In the genomic region with DNA sequence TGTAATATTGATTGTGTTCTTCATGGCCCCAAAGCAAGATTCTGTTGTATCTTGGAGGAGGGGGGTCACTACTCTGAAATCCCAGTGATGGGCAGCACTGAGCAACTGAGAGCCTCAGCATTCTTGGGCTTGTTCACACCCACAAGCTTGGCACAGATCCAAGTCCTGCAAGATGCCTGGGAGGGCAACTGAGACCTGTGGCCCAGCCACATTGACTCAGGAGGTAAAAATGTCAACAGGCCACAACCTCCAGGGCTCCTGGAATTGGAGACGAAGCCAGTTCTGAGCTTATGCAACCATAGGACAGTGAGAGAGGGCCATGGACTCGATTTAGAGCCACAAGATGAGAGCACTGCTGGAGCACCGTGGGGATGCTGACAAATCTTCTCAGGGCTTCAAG, we compare ENCODE assay signal across 16 cellular contexts. TPM values are rescaled to one million over a fixed set of nuclear protein-coding genes. Genes with fewer than 3 reads are reported as not detected.
DNase-seq lines count a peak whose midpoint lies in the region; ATAC-seq, FAIRE-seq and TF ChIP-seq lines count a peak whose summit lies in the region.
"Had no signal": no experiment of that assay in that cellular context is flagged by ENCODE, and none has a peak within 500 bp of the region (broad histone marks: within the 10 kb centered on the region; RNA-seq: fewer than 3 reads in every experiment).

No MANE protein-coding gene starts in this region.

- TF ChIP-seq POLR2A in A549 (IDR thresholded peaks at IDR 0.05; ENCODE audit: low read length), result no peak

- H3K9me3 ChIP-seq in A549 (no peaks in the 10 kb centered on the region), HEK293 (ENCODE audit: control insufficient read depth, insufficient read depth, low read depth, low read length) (no peaks in the 10 kb centered on the region), OCI-LY7 (ENCODE audit: low read length) (no peaks in the 10 kb centered on the region)

- TF ChIP-seq RAD21 in A549 (conservative IDR thresholded peaks at IDR 0.05 in 1 of 2, IDR thresholded peaks at IDR 0.05 in 1 of 2), result no peak

- H3K36me3 Mint-ChIP-seq in activated naive CD4-positive, alpha-beta T cell treated with anti-CD3 and anti-CD28 coated beads, Interleukin-2, amount 50 U/mL, for 72 hours, result peaks cover 26 to 36% of the 10 kb centered on the region in 2 donors
- H3K36me3 Mint-ChIP-seq: CD4-positive, CD25-positive, alpha-beta regulatory T cell had no signal

- H3K79me2 ChIP-seq in OCI-LY7 (ENCODE audit: insufficient read depth, low read depth, low read length), result no peaks in the 10 kb centered on the region

- WGBS in A549 (ENCODE audit: missing lambda C conversion rate), result 57% methylated on average over 3 of the region's 3 CpGs

- peaks cover 0 to 8% of the 10 kb centered on the region in 2 experiments; a peak in 1 of 3 replicates for H3K36me3 ChIP-seq in HEK293 (ENCODE audit: control insufficient read depth in 2 of 2, insufficient read depth in 1 of 2, low read length in 2 of 2)
- no peaks in the 10 kb centered on the region for H3K36me3 ChIP-seq in OCI-LY7 (ENCODE audit: insufficient read depth, low read length)

- no peak for FAIRE-seq in A549 (lab: Jason Lieb, UNC)
- FAIRE-seq: GM18507 had no signal

- H3K27ac ChIP-seq in A549 (no peak overlapping the region), HEK293 (ENCODE audit: extremely low read depth, low read depth, low read length) (no peak overlapping the region), OCI-LY7 (ENCODE audit: low read depth, low read length, poor library complexity, severe bottlenecking) (no peak overlapping the region)
- H3K27ac ChIP-seq: HL-60, parathyroid adenoma had no signal

- ATAC-seq in A549 (peak in 1 of 2 experiments; percentile 4; a peak in 1 of 6 replicates), HG02763 (IDR thresholded peaks at IDR 0.05; ENCODE audit: unreplicated experiment) (no peak)
- ATAC-seq in activated naive CD4-positive, alpha-beta T cell treated with anti-CD3 and anti-CD28 coated beads, Interleukin-2, amount 50 U/mL, for 72 hours, result no peak
- ATAC-seq: activated T-cell treated with anti-CD3 and anti-CD28 coated beads, Interleukin-2, amount 50 U/mL, for 4 hours had no signal

- H3K4me3 ChIP-seq in A549 (no peak overlapping the region), HEK293 (ENCODE audit: low read depth, low read length) (no peak overlapping the region), WI38 (ENCODE audit: low read depth, low read length) (no peak overlapping the region), OCI-LY7 (ENCODE audit: low read depth, low read length, poor library complexity, severe bottlenecking) (no peak overlapping the region)

- no peak overlapping the region for H2AFZ ChIP-seq in OCI-LY7 (ENCODE audit: low read length)
- H2AFZ ChIP-seq: parathyroid adenoma had no signal

- H3K4me1 ChIP-seq in A549, result peaks cover 23% of the 10 kb centered on the region
- peaks cover 4% of the 10 kb centered on the region; the same call in 1 of the 2 replicates for H3K4me1 ChIP-seq in HEK293 (ENCODE audit: control insufficient read depth, insufficient read depth, low read length)
- H3K4me1 ChIP-seq in OCI-LY7 (ENCODE audit: insufficient read depth, low read length, poor library complexity, severe bottlenecking), result no peaks in the 10 kb centered on the region

- no peaks in the 10 kb centered on the region for H4K20me1 ChIP-seq in OCI-LY7 (ENCODE audit: insufficient read depth, low read length)

- no peak overlapping the region for H3K27ac Mint-ChIP-seq in activated naive CD4-positive, alpha-beta T cell treated with anti-CD3 and anti-CD28 coated beads, Interleukin-2, amount 50 U/mL, for 72 hours
- H3K27ac Mint-ChIP-seq: CD4-positive, CD25-positive, alpha-beta regulatory T cell had no signal

- DNase-seq in A549 (ENCODE audit: low read depth in 1 of 2, low spot score in 1 of 2), result peak; percentile 47 to 69
- DNase-seq in hepatic stellate cell (ENCODE audit: low spot score), result peak; percentile 68
- no peak for DNase-seq in OCI-LY7 (ENCODE audit: low spot score)
- no peak for DNase-seq in NCI-H510A treated with DMSO at 0.1 percent for 48 hours (lab: John Stamatoyannopoulos, UW)
- DNase-seq in activated naive CD4-positive, alpha-beta T cell treated with anti-CD3 and anti-CD28 coated beads, Interleukin-2, amount 50 U/mL, for 72 hours (ENCODE audit: low spot score in 2 of 2), result no peak
- DNase-seq: activated T-cell treated with anti-CD3 and anti-CD28 coated beads, Interleukin-2, amount 50 U/mL, for 4 hours; CD4-positive, CD25-positive, alpha-beta regulatory T cell; GOT3; NCI-H2171 treated with DMSO at 0.1 percent for 48 hours; T-helper 2 cell had no signal

- no TSS peak for BruUV-seq in OCI-LY7 (replicated peaks; lab: Mats Ljungman, UMichigan)

- CTCF ChIA-PET in A549 (lab: Yijun Ruan, JAX) (interaction anchor here (1.3 kb wide), 1 partner anchor 11 kb away, joined by 3 read pairs; no protein-coding TSS in a partner anchor), HEK293 (lab: Yijun Ruan, JAX) (interaction anchor here (0.7 kb wide), 1 partner anchor 72 kb away, joined by 3 read pairs; no protein-coding TSS in a partner anchor), OCI-LY7 (lab: Charles Lee; ENCODE audit: unreplicated experiment) (interaction anchor here (0.5 kb wide), 1 partner anchor 102 kb away, joined by 3 read pairs; no protein-coding TSS in a partner anchor)

- no peak for TF ChIP-seq CTCF in A549 (IDR thresholded peaks at IDR 0.05)
- TF ChIP-seq CTCF in HEK293 (tag by site-specific recombination; IDR thresholded peaks at IDR 0.05), result no peak
- peak; percentile 39 for TF ChIP-seq CTCF in WI38 (IDR thresholded peaks at IDR 0.05; ENCODE audit: low read depth, low read length)
- TF ChIP-seq CTCF in OCI-LY7 (conservative IDR thresholded peaks at IDR 0.05; ENCODE audit: low read length), result no peak

- intact Hi-C loops in OCI-LY7 (cut with micrococcal nuclease; ENCODE audit: unreplicated experiment), result no loop called here

- peaks cover 18 to 25% of the 10 kb centered on the region in 2 donors for H3K9me3 Mint-ChIP-seq in activated naive CD4-positive, alpha-beta T cell treated with anti-CD3 and anti-CD28 coated beads, Interleukin-2, amount 50 U/mL, for 72 hours

- no peak for TF ChIP-seq EP300 in A549 (IDR thresholded peaks at IDR 0.05)

- no peaks in the 10 kb centered on the region for H3K9me2 ChIP-seq in OCI-LY7 (ENCODE audit: insufficient read depth, low read length)

- POLR2A ChIA-PET in A549 (lab: Yijun Ruan, JAX) (interaction anchor here (0.6 kb wide), 1 partner anchor 157 kb away, joined by 5 read pairs; no protein-coding TSS in a partner anchor), HEK293 (lab: Yijun Ruan, JAX) (no interaction called here), OCI-LY7 (lab: Charles Lee) (no interaction called here)

- H3K4me2 ChIP-seq in A549 (peak overlapping the region; percentile 29; the same call in 1 of the 3 replicates), OCI-LY7 (ENCODE audit: low read length) (no peak overlapping the region)

TF ChIP-seq in A549, 52 proteins besides CTCF, POLR2A, EP300 and RAD21 (continues in another document):
- TF ChIP-seq ZSCAN20 (CRISPR knock-in tag; IDR thresholded peaks at IDR 0.05) (no peak), ZC3H11A (IDR thresholded peaks at IDR 0.05) (no peak), MYC (IDR thresholded peaks at IDR 0.05; ENCODE audit: borderline replicate concordance, low read length) (no peak), FOSL2 (IDR thresholded peaks at IDR 0.05) (no peak), FOSL2 (CRISPR knock-in tag; IDR thresholded peaks at IDR 0.05) (no peak), HDAC2 (IDR thresholded peaks at IDR 0.05) (no peak), CEBPB (IDR thresholded peaks at IDR 0.05) (no peak), EHF (CRISPR knock-in tag; IDR thresholded peaks at IDR 0.05) (no peak), HOXB5 (CRISPR knock-in tag; IDR thresholded peaks at IDR 0.05) (no peak)
- TF ChIP-seq, protein P1, sequence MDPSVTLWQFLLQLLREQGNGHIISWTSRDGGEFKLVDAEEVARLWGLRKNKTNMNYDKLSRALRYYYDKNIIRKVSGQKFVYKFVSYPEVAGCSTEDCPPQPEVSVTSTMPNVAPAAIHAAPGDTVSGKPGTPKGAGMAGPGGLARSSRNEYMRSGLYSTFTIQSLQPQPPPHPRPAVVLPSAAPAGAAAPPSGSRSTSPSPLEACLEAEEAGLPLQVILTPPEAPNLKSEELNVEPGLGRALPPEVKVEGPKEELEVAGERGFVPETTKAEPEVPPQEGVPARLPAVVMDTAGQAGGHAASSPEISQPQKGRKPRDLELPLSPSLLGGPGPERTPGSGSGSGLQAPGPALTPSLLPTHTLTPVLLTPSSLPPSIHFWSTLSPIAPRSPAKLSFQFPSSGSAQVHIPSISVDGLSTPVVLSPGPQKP (IDR thresholded peaks at IDR 0.05; ENCODE audit: low read depth, low read length), result no peak

TF ChIP-seq in HEK293, 187 proteins besides CTCF, POLR2A, EP300 and RAD21:
- TF ChIP-seq SCRT1 (tag by site-specific recombination; IDR thresholded peaks at IDR 0.05; ENCODE audit: borderline replicate concordance) (peak; percentile 52; the same call in 1 of the 2 replicates), SCRT2 (tag by site-specific recombination; IDR thresholded peaks at IDR 0.05) (peak; percentile 47; the same call in 1 of the 2 replicates), ZNF18 (tag by site-specific recombination; IDR thresholded peaks at IDR 0.05) (peak; percentile 74; the same call in 1 of the 2 replicates), YY1 (tag by site-specific recombination; IDR thresholded peaks at IDR 0.05) (no peak), ZFHX2 (tag by site-specific recombination; conservative IDR thresholded peaks at IDR 0.05) (0 out of 2 replicates have a peak, but pooled peaks have one; percentile 10)

RNA-seq across cellular contexts. Expression of gene DOCK1, which starts 3.1 kb away (rescaled TPM):
- polyA plus RNA-seq in A549 (2011; rRNA removed), result 22.6 and 30.5 TPM in 2 replicates
- polyA plus RNA-seq in A549 (2012; cell fraction: cytosol; rRNA removed), result 13.8 and 16.3 TPM in 2 replicates
- polyA plus RNA-seq in A549 (2012; cell fraction: nucleus; rRNA removed), result 13.3 and 20.0 TPM in 2 replicates
- polyA plus RNA-seq in A549 (2017; fragmentation: RNase III; extraction: RNeasy Plus Mini Kit Qiagen cat#74134 plus additional on column Dnase treatment), result 27.4 to 28.3 TPM (median 28.2 TPM) in 3 replicates
- polyA minus RNA-seq in A549 (2011; rRNA and poly(A)+ RNA removed), result 41.9 and 50.6 TPM in 2 replicates
- not detected in 2 replicates for total RNA-seq in OCI-LY7 (2014; rRNA removed; shearing (Covaris generic))
- not detected in 2 replicates for total RNA-seq in OCI-LY7 (2022)
- total RNA-seq in activated naive CD4-positive, alpha-beta T cell treated with anti-CD3 and anti-CD28 coated beads, Interleukin-2, amount 50 U/mL, for 72 hours, result 1 to 10 TPM; 1.1 TPM
- polyA plus RNA-seq: CD4-positive, CD25-positive, alpha-beta regulatory T cell had no signal

Comparison
In these comparisons a context has a peak if more than half of its experiments do, and no peak if none do; other contexts are left out.
1. DNase-seq: peak in A549 (2 of 2) and hepatic stellate cell (single experiment); none in OCI-LY7 (single experiment), NCI-H510A treated with DMSO at 0.1 percent for 48 hours (single experiment) and activated naive CD4-positive, alpha-beta T cell treated with anti-CD3 and anti-CD28 coated beads, Interleukin-2, amount 50 U/mL, for 72 hours (0 of 2).